8 cellular contexts compared by ENCODE assay signal in the genomic region with DNA sequence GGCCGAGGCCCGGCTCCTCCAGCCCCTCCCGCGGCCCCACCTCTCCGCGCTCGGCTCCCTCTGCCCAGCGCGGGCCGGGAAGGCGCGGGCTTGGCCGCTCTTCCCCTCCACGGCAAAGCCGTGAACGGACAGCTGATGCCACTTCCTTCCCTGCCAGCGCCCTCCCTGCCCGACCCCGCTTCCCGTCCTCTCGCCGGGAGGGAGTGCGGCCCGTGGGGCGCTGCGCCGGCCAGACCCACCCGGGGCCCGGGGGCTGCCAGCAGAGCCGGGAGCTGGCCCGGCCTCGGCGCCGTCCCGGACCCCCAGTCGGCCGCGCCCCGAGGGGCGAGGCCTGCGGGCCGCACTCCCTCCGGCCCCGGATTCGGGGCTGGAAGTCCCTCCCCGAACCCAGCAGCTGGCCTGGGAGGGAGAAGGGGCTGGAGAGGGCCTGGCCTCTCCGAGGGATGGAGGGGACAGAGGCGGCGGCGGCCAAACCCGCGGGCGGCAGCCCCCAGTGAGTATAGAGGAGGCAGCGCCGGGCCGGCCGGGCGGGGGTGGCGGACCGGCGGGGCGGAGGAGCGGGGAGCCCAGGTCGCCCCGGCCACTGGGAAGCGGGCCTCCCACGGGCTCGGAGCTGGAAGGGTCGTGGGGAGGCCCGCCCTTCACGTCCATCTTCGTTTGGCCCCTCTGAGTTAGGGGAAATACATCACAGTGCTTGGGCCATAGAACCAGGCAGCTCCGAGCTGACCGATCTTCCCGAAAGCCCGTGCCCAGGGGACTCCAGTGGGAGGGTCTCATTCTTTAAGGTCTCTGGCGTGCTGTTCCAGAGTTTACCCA. TPM values are rescaled to one million over a fixed set of nuclear protein-coding genes. Genes with fewer than 3 reads are reported as not detected.
DNase-seq lines count a peak whose midpoint lies in the region; ATAC-seq and TF ChIP-seq lines count a peak whose summit lies in the region.

A gene with protein sequence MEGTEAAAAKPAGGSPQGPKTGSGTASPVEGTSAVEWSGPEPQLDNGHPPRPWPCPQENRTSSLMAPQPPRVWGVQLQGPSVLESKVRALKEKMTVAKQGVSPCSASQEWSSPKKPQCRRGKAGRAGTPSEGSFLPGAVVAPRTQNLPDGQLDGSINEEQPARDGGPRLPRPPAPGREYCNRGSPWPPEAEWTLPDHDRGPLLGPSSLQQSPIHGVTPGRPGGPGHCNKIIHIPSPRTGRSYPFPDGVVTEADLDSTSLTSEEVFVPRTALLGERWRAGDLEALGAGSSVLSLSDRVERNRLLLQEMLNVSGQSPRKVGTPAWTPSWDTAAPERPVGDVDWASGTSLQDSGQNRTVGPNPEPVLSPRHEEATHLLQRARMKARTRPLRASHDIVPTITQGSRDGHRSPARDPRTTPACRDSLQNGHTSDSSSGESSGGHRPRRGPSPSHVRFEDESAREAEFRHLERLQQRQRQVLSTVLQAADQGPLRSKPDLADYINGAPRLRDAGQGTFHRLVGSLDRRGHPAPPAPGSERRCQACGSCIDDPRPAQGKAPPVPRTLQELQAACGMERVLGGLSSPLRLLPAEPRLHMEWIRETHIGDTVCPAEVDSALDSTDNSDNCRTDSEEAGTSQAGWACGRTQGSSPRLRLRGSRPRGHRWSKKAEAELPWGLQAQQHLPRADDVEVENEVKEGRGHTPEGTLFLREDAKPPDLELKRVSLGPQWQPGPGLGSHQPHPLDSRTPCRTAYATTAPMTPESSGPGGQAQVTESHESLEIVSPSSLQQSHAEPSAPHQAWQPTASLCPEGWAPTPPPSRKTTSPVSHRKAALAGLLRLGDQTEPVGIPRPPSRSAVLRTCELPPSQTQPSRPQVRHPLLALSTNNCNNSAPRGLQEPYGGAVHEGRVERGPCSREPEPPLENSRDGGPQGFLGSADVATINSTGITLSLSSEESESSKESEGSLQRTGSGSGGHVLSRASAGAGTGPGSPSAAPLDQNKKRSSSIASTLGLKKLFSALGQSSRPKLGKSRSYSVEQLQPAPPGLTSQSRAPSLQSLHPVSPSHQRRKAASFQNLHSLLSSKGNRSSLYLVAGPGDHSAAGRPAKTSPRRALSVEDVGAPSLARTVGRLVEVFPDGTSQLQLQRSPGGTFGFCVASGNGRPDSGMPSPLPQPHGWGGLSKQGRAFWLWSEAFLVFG (plus strand): TSS at position 97 of the 816 bp plus-strand sequence. CDS start 347 bp downstream, at position 444.

- DNase-seq in MG63 (peak; percentile 72), lower lobe of right lung (no peak), thoracic aorta (ENCODE audit: low spot score) (no peak), NCI-H187 treated with DMSO at 0.1 percent for 48 hours (lab: John Stamatoyannopoulos, UW) (no peak), HuH-7.5 (ENCODE audit: low spot score) (no peak), GM13976 (ENCODE audit: low spot score) (no peak)

- H3K4me1 ChIP-seq in ectodermal cell (ENCODE audit: control insufficient read depth, insufficient read depth, low read length): no peaks in the 10 kb centered on the region
- peaks cover 12% of the 10 kb centered on the region for H3K4me1 ChIP-seq in lower lobe of right lung
- peaks cover 0 to 40% of the 10 kb centered on the region in 2 donors for H3K4me1 ChIP-seq in thoracic aorta (ENCODE audit: control insufficient read depth in 1 of 2, low read depth in 2 of 2)

- peaks cover 2% of the 10 kb centered on the region; the same call in 1 of the 2 replicates for H3K36me3 ChIP-seq in MG63
- H3K36me3 ChIP-seq in ectodermal cell (ENCODE audit: control insufficient read depth, insufficient read depth, low read length): no peaks in the 10 kb centered on the region
- H3K36me3 ChIP-seq in lower lobe of right lung: peaks cover 7% of the 10 kb centered on the region
- peaks cover 19% of the 10 kb centered on the region for H3K36me3 ChIP-seq in thoracic aorta

- no peaks in the 10 kb centered on the region for H3K27me3 ChIP-seq in MG63
- H3K27me3 ChIP-seq in ectodermal cell (ENCODE audit: control insufficient read depth, insufficient read depth, low read length, poor library complexity, severe bottlenecking): peaks cover 35% of the 10 kb centered on the region
- H3K27me3 ChIP-seq in lower lobe of right lung (ENCODE audit: low read depth): peaks cover 4% of the 10 kb centered on the region
- no peaks in the 10 kb centered on the region for H3K27me3 ChIP-seq in thoracic aorta (replicated peaks; ENCODE audit: insufficient read depth)

- in situ Hi-C loops in GM13976 (cut with MboI; ENCODE audit: low sequenced_read_pairs, unreplicated experiment): no loop called here

- H3K9me3 ChIP-seq in MG63 (no peaks in the 10 kb centered on the region), ectodermal cell (ENCODE audit: control insufficient read depth, low read length) (no peaks in the 10 kb centered on the region), lower lobe of right lung (no peaks in the 10 kb centered on the region), thoracic aorta (no peaks in the 10 kb centered on the region)

- no peak for TF ChIP-seq CTCF in lower lobe of right lung (IDR thresholded peaks at IDR 0.05)
- no peak for TF ChIP-seq CTCF in thoracic aorta (IDR thresholded peaks at IDR 0.05)
- no peak for TF ChIP-seq CTCF in GM13976 (IDR thresholded peaks at IDR 0.05; ENCODE audit: borderline replicate concordance, control extremely low read depth, extremely low read depth, insufficient read depth, missing control alignments)

- intact Hi-C loops in lower lobe of right lung (cut with DNase I): no loop called here

- peak; percentile 22 for TF ChIP-seq POLR2A in GM10847 (IDR thresholded peaks at IDR 0.05; ENCODE audit: extremely low read depth, insufficient read length)

- 2% methylated on average over 77 of the region's 77 CpGs for WGBS in ectodermal cell, 2 experiments

- no peak within 1 kb of the TSS for H3K27ac ChIP-seq in ectodermal cell (ENCODE audit: insufficient read depth, low read depth, low read length, poor library complexity, severe bottlenecking)
- peak within 1 kb of the TSS; percentile 84 for H3K27ac ChIP-seq in lower lobe of right lung
- peak within 1 kb of the TSS; percentile 84 to 91 for H3K27ac ChIP-seq in thoracic aorta

- peak; percentile 66 to 70 for ATAC-seq in lower lobe of right lung
- ATAC-seq in thoracic aorta (ENCODE audit: insufficient number of reproducible peaks, low FRiP score, low read depth): peak; percentile 48

- peak within 1 kb of the TSS; percentile 60 for H3K4me3 ChIP-seq in MG63
- H3K4me3 ChIP-seq in ectodermal cell (ENCODE audit: insufficient read depth, low read depth, low read length): peak within 1 kb of the TSS; percentile 48
- peak within 1 kb of the TSS; percentile 70 for H3K4me3 ChIP-seq in lower lobe of right lung
- peak within 1 kb of the TSS; percentile 86 for H3K4me3 ChIP-seq in thoracic aorta

RNA-seq across cellular contexts. Expression of the gene that starts here (rescaled TPM):
- 3.9 and 13.8 TPM in 2 replicates for total RNA-seq in MG63 (2014; rRNA removed; shearing (Covaris generic); ENCODE audit: low replicate concordance)
- 1.6 TPM for polyA plus RNA-seq in ectodermal cell (2013, experiment 1 of 4)
- polyA plus RNA-seq in ectodermal cell (2013, experiment 2 of 4): 2.3 TPM
- polyA plus RNA-seq in ectodermal cell (2013, experiment 3 of 4): 1.9 TPM
- polyA plus RNA-seq in ectodermal cell (2013, experiment 4 of 4): 1.9 TPM
- total RNA-seq in lower lobe of right lung (4.1 TPM), thoracic aorta (10 to 100 TPM in 1 of 2 donors, 1 to 10 TPM in 1; 9.8 to 13.8 TPM)
